In the genomic region with DNA sequence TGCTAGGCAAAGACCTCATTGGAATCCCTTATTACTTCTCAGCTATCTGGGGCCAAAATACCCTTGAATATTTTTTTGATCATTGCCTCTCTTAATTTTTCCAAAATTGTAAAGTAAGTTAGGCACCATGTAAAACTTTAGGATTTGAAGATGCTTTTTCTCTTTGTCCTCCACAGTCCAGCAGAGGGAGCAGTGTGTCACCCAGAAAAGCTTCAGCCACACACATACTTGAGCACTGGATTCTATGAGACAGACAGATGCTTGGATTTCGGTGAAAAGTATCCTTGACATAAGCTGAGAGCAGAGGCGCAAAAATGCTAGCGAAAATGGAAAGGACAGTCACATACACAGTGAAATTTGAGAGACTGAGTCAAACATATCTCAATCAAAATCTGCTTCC, we compare ENCODE assay signal across 8 cellular contexts.
DNase-seq lines count a peak whose midpoint lies in the region; ATAC-seq, FAIRE-seq and TF ChIP-seq lines count a peak whose summit lies in the region.

No MANE protein-coding gene starts in this region.

- H3K9me3 ChIP-seq in IMR-90 (ENCODE audit: control insufficient read depth, insufficient read depth, low read length) (peaks cover 5% of the 10 kb centered on the region; the same call in 1 of the 2 replicates), pancreas (no peaks in the 10 kb centered on the region)

- dilution Hi-C loops in IMR-90 (cut with HindIII; ENCODE audit: low sequenced_read_pairs, unreplicated experiment) = no loop called here

- DNase-seq in AG10803 (ENCODE audit: low read depth) (peak; percentile 6), IMR-90 (peak; percentile 0), RWPE1 (ENCODE audit: low spot score) (peak; percentile 13), fibroblast of the conjunctiva (ENCODE audit: low read depth) (peak; percentile 13), pancreas (peak in 3 of 6 donors; percentile 12 to 55 (median 20))
- DNase-seq in activated T-cell treated with anti-CD3 and anti-CD28 coated beads, Interleukin-2, amount 50 U/mL, for 48 hours = no peak

- H3K9me1 ChIP-seq in IMR-90 (ENCODE audit: insufficient read depth, low read length) = no peaks in the 10 kb centered on the region

- H4K91ac ChIP-seq in IMR-90 (ENCODE audit: insufficient read depth, low read depth, low read length) = no peak overlapping the region

- no peak overlapping the region for H2BK15ac ChIP-seq in IMR-90 (ENCODE audit: low read depth, low read length)

- intact Hi-C loops in IMR-90 (cut with micrococcal nuclease) (no loop called here), pancreas (cut with DNase I) (loop anchor here in 1 of 3 donors (5.0 kb wide), 1 partner anchor 603 kb away; no protein-coding TSS in a partner anchor)

- WGBS in IMR-90 (ENCODE audit: extremely low coverage in 2 of 2, insufficient read length in 1 of 2), 2 experiments = no CpG with 5 or more reads among the region's 3 CpGs
- WGBS in pancreas, 2 donors = 14 to 22% methylated on average over 3 of the region's 3 CpGs

- in situ Hi-C loops in IMR-90 (cut with MboI; ENCODE audit: low sequenced_read_pairs) = no loop called here

- TF ChIP-seq POLR2A in IMR-90 (IDR thresholded peaks at IDR 0.05; ENCODE audit: low read depth, low read length) = no peak

- no peaks in the 10 kb centered on the region for H4K20me1 ChIP-seq in IMR-90 (ENCODE audit: insufficient read depth, low read length)

- H4K8ac ChIP-seq in IMR-90 (ENCODE audit: low read depth in 2 of 2, low read length in 2 of 2) = no peak overlapping the region

- H3K18ac ChIP-seq in IMR-90 (ENCODE audit: low read depth, low read length) = no peak overlapping the region

- H3K4me2 ChIP-seq in IMR-90 (ENCODE audit: low read depth, low read length) = no peak overlapping the region

- TF ChIP-seq RAD21 in IMR-90 (IDR thresholded peaks at IDR 0.05; ENCODE audit: low read length) = no peak

- H2AK9ac ChIP-seq in IMR-90 (replicated peaks; ENCODE audit: low read depth, low read length, poor library complexity) = no peak overlapping the region

- no peak overlapping the region for H2AK5ac ChIP-seq in IMR-90 (ENCODE audit: low read depth, low read length)

- peak; percentile 82 for ATAC-seq in GM18867 (IDR thresholded peaks at IDR 0.05; ENCODE audit: unreplicated experiment)
- ATAC-seq in IMR-90 (ENCODE audit: low read depth) = no peak
- peak; percentile 60 to 87 (median 86) for ATAC-seq in pancreas
- ATAC-seq in HG03354 (IDR thresholded peaks at IDR 0.05; ENCODE audit: poor library complexity, severe bottlenecking, unreplicated experiment) = no peak

- no peak overlapping the region for H2BK20ac ChIP-seq in IMR-90 (ENCODE audit: low read depth, low read length)

- H3K27ac ChIP-seq in IMR-90 (ENCODE audit: insufficient read depth, low read length) (no peak overlapping the region), RWPE1 (no peak overlapping the region), pancreas (no peak overlapping the region)

- no peak overlapping the region for H2AFZ ChIP-seq in IMR-90 (replicated peaks; ENCODE audit: low read length, poor library complexity)

- no peak overlapping the region for H3K56ac ChIP-seq in IMR-90 (ENCODE audit: extremely low read depth, insufficient read depth, low read length)

- TF ChIP-seq CTCF in AG10803 (conservative IDR thresholded peaks at IDR 0.05; ENCODE audit: low read length) = peak; percentile 44
- TF ChIP-seq CTCF in IMR-90 (conservative IDR thresholded peaks at IDR 0.05; ENCODE audit: low read depth, low read length) = no peak
- peak; percentile 61 for TF ChIP-seq CTCF in RWPE1 (conservative IDR thresholded peaks at IDR 0.05; ENCODE audit: low read depth)
- peak in 3 of 4 donors; percentile 23 to 55 (median 40) for TF ChIP-seq CTCF in pancreas (IDR thresholded peaks at IDR 0.05)

- no peak overlapping the region for H3K23ac ChIP-seq in IMR-90 (ENCODE audit: low read depth, low read length)

- POLR2A ChIA-PET in IMR-90 (lab: Charles Lee; ENCODE audit: unreplicated experiment) = no interaction called here
- POLR2A ChIA-PET in RWPE1 (lab: Yijun Ruan, JAX; ENCODE audit: low non-redundant PET) = no interaction called here

- H3K14ac ChIP-seq in IMR-90 (replicated peaks; ENCODE audit: low read depth, low read length) = no peak overlapping the region

- FAIRE-seq in pancreas (lab: Jason Lieb, UNC) = no peak

- H3K4me1 ChIP-seq in IMR-90 (ENCODE audit: control insufficient read depth, insufficient read depth, low read length) = no peaks in the 10 kb centered on the region
- no peaks in the 10 kb centered on the region for H3K4me1 ChIP-seq in pancreas

- CTCF ChIA-PET in IMR-90 (lab: Yijun Ruan, JAX) (no interaction called here), RWPE1 (lab: Yijun Ruan, JAX) (interaction anchor here (0.5 to 1.3 kb wide), 6 partner anchors 11 to 687 kb away, joined by 3 to 10 read pairs (median 3); no protein-coding TSS in a partner anchor)

- no peaks in the 10 kb centered on the region for H3K27me3 ChIP-seq in IMR-90 (ENCODE audit: control insufficient read depth, insufficient read depth, low read length)
- H3K27me3 ChIP-seq in pancreas = no peaks in the 10 kb centered on the region

- H2BK120ac ChIP-seq in IMR-90 (ENCODE audit: low read depth, low read length) = no peak overlapping the region

- H2BK5ac ChIP-seq in IMR-90 (ENCODE audit: low read depth, low read length, poor library complexity, severe bottlenecking) = no peak overlapping the region

- H3K4me3 ChIP-seq in AG10803 (ENCODE audit: low read length) (no peak overlapping the region), IMR-90 (ENCODE audit: insufficient read depth, low read depth, low read length) (no peak overlapping the region), pancreas (no peak overlapping the region)

- H3K36me3 ChIP-seq in IMR-90 (ENCODE audit: control insufficient read depth, insufficient read depth, low read length) (no peaks in the 10 kb centered on the region), pancreas (no peaks in the 10 kb centered on the region)

- no peak overlapping the region for H4K5ac ChIP-seq in IMR-90 (ENCODE audit: low read depth, low read length)

- H3K9ac ChIP-seq in IMR-90 (ENCODE audit: low read depth, low read length) = no peak overlapping the region

- no peaks in the 10 kb centered on the region for H3K79me1 ChIP-seq in IMR-90 (ENCODE audit: low read depth in 1 of 2, low read length in 2 of 2)

- H3K4ac ChIP-seq in IMR-90 (ENCODE audit: low read depth, low read length) = no peak overlapping the region

- BruUV-seq in IMR-90 (replicated peaks; lab: Mats Ljungman, UMichigan) = no TSS peak

TF ChIP-seq in IMR-90, 13 proteins besides CTCF, POLR2A, EP300 and RAD21:
- TF ChIP-seq MAZ (IDR thresholded peaks at IDR 0.05; ENCODE audit: borderline replicate concordance, low read depth, low read length) = no peak
- TF ChIP-seq NFE2L2 (IDR thresholded peaks at IDR 0.05; ENCODE audit: low read depth, low read length) = no peak
- no peak for TF ChIP-seq MAFK (IDR thresholded peaks at IDR 0.05; ENCODE audit: low read depth, low read length)
- TF ChIP-seq SMC3 (IDR thresholded peaks at IDR 0.05; ENCODE audit: low read depth, low read length) = no peak
- no peak for TF ChIP-seq BHLHE40 (IDR thresholded peaks at IDR 0.05; ENCODE audit: low read depth, low read length)
- no peak for TF ChIP-seq CEBPB (IDR thresholded peaks at IDR 0.05; ENCODE audit: low read depth, low read length)
- no peak for TF ChIP-seq FOS (IDR thresholded peaks at IDR 0.05; ENCODE audit: low read depth, low read length)
TF ChIP-seq in IMR-90: peak in this region for 0.

Comparison
In these comparisons a context has a peak if more than half of its experiments do, and no peak if none do; other contexts are left out.
1. DNase-seq: peak in AG10803 (single experiment), IMR-90 (single experiment), RWPE1 (single experiment) and fibroblast of the conjunctiva (single experiment); none in activated T-cell treated with anti-CD3 and anti-CD28 coated beads, Interleukin-2, amount 50 U/mL, for 48 hours (0 of 2).
2. ATAC-seq: peak in GM18867 (single experiment) and pancreas (4 of 4); none in IMR-90 (single experiment) and HG03354 (single experiment).